ENCODE assay signal across 8 cellular contexts in the genomic region with DNA sequence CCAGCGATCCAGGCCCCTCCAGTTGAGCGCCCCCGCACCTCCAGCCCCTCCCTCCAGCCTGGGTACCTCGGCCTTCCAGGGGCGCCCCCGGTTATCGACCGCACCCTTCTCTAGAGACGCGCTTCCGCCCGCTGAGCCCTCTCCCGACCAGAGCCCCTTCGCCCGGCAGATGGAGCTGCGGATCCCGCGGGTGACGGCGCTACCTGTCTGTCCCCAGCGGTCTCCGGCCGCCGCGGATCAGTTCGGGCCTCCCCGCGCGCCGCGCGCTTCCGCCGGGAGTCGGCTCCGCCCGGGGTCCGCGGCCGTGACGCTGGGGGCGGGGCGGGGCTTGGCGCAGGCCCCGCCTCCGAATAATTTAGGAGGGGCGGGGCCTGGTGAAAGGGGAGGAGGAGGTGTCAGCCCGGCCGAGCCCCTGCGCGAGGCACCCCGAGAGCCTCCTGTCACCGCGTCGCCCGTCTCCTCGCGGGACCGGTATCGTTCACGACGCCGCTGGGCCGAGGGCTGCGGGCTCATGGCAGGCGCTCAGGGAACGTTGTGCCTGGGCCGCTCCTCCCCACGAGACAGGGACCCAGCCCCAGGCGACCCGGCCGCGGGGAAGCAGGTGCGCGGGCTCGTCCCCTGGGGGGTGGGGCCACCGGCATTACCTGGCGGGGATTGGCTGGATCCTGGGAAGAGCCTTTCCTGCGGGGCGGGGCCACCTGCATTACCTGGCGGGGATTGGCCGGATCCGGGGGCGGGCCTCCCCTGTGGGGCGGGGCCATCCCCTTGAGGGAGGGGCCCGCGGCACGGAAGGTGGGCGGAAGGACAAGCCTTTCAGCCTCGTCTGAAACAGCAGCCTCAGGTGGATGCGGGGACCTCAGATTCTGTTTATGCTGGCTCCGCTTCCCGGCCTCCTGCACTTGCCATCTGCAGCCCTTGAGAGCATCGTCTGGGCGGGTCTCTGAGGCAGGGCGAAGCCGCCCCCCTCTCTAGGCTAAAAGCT. TPM values are rescaled to one million over a fixed set of nuclear protein-coding genes. Genes with fewer than 3 reads are reported as not detected.
A peak's percentile ranks its signal among the peaks of the same experiment; 100 is the strongest.
DNase-seq lines count a peak whose midpoint lies in the region; ATAC-seq lines count a peak whose summit lies in the region.

A gene with protein sequence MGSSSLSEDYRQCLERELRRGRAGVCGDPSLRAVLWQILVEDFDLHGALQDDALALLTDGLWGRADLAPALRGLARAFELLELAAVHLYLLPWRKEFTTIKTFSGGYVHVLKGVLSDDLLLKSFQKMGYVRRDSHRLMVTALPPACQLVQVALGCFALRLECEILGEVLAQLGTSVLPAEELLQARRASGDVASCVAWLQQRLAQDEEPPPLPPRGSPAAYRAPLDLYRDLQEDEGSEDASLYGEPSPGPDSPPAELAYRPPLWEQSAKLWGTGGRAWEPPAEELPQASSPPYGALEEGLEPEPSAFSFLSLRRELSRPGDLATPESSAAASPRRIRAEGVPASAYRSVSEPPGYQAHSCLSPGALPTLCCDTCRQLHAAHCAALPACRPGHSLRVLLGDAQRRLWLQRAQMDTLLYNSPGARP (minus strand): TSS at position 281 of the 982 bp plus-strand sequence. CDS start 473 bp downstream, outside the sequence.

- no peaks in the 10 kb centered on the region for H3K27me3 ChIP-seq in Karpas-422 (ENCODE audit: low read length)

- no peaks in the 10 kb centered on the region for H3K27me3 Mint-ChIP-seq in activated T-helper 17 cell treated with anti-CD3 and anti-CD28 coated beads, Interleukin-2, amount 50 U/mL, for 72 hours
- no peaks in the 10 kb centered on the region for H3K27me3 Mint-ChIP-seq in natural killer cell treated with Interleukin-12 subunit alpha and Interleukin-12 subunit beta and Interleukin-15 and Interleukin-18, amount 100 ng/mL, for 72 hours

- H3K4me1 Mint-ChIP-seq in activated T-helper 17 cell treated with anti-CD3 and anti-CD28 coated beads, Interleukin-2, amount 50 U/mL, for 72 hours, result no peaks in the 10 kb centered on the region
- peaks cover 0 to 18% of the 10 kb centered on the region in 2 donors for H3K4me1 Mint-ChIP-seq in natural killer cell treated with Interleukin-12 subunit alpha and Interleukin-12 subunit beta and Interleukin-15 and Interleukin-18, amount 100 ng/mL, for 72 hours (ENCODE audit: low read depth in 2 of 2)

- no peaks in the 10 kb centered on the region for H3K36me3 ChIP-seq in Karpas-422 (ENCODE audit: insufficient read depth, low read length)

- no peaks in the 10 kb centered on the region for H3K9me3 Mint-ChIP-seq in activated T-helper 17 cell treated with anti-CD3 and anti-CD28 coated beads, Interleukin-2, amount 50 U/mL, for 72 hours
- no peaks in the 10 kb centered on the region for H3K9me3 Mint-ChIP-seq in natural killer cell treated with Interleukin-12 subunit alpha and Interleukin-12 subunit beta and Interleukin-15 and Interleukin-18, amount 100 ng/mL, for 72 hours

- H2AFZ ChIP-seq in Karpas-422 (ENCODE audit: low read length), result peak within 1 kb of the TSS; percentile 80

- H3K4me1 ChIP-seq in Karpas-422 (ENCODE audit: low read length), result peaks cover 26% of the 10 kb centered on the region

- H3K9ac ChIP-seq in Karpas-422 (ENCODE audit: low read length), result peak within 1 kb of the TSS; percentile 83

- H3K9me2 ChIP-seq in Karpas-422 (replicated peaks; ENCODE audit: insufficient read depth, low read length), result no peaks in the 10 kb centered on the region

- peak within 1 kb of the TSS; percentile 68 for H3K27ac ChIP-seq in Karpas-422 (ENCODE audit: low read length)

- H3K79me2 ChIP-seq in Karpas-422 (ENCODE audit: low read length), result no peaks in the 10 kb centered on the region

- H3K36me3 Mint-ChIP-seq in activated T-helper 17 cell treated with anti-CD3 and anti-CD28 coated beads, Interleukin-2, amount 50 U/mL, for 72 hours (ENCODE audit: low read depth), result peaks cover 15% of the 10 kb centered on the region
- H3K36me3 Mint-ChIP-seq in natural killer cell treated with Interleukin-12 subunit alpha and Interleukin-12 subunit beta and Interleukin-15 and Interleukin-18, amount 100 ng/mL, for 72 hours, result no peaks in the 10 kb centered on the region

- peak within 1 kb of the TSS; percentile 65 for H3K27ac Mint-ChIP-seq in activated T-helper 17 cell treated with anti-CD3 and anti-CD28 coated beads, Interleukin-2, amount 50 U/mL, for 72 hours
- H3K27ac Mint-ChIP-seq in natural killer cell treated with Interleukin-12 subunit alpha and Interleukin-12 subunit beta and Interleukin-15 and Interleukin-18, amount 100 ng/mL, for 72 hours, result no peak within 1 kb of the TSS

- H3K9me3 ChIP-seq in Karpas-422 (ENCODE audit: low read length), result no peaks in the 10 kb centered on the region

- peak within 1 kb of the TSS; percentile 96 for H3K4me2 ChIP-seq in Karpas-422 (ENCODE audit: low read depth, low read length, poor library complexity, severe bottlenecking)

- H3K4me3 ChIP-seq in Karpas-422 (ENCODE audit: low read length), result peak within 1 kb of the TSS; percentile 75

- peak; percentile 55 for ATAC-seq in GM21786 (IDR thresholded peaks at IDR 0.05; ENCODE audit: unreplicated experiment)
- ATAC-seq in activated T-helper 17 cell treated with anti-CD3 and anti-CD28 coated beads, Interleukin-2, amount 50 U/mL, for 72 hours (replicated peaks), result peak; percentile 82
- ATAC-seq in natural killer cell treated with Interleukin-12 subunit alpha and Interleukin-12 subunit beta and Interleukin-15 and Interleukin-18, amount 100 ng/mL, for 72 hours, result peak; percentile 91
- ATAC-seq in stimulated activated naive CD8-positive, alpha-beta T cell treated with anti-CD3 and anti-CD28 coated beads, Interleukin-15, Interleukin-2, amounts not matched to agents 100 U/mL and 50 U/mL, for 24 hours, result peak; percentile 74

- peak within 1 kb of the TSS; percentile 60 for H3K4me3 Mint-ChIP-seq in activated T-helper 17 cell treated with anti-CD3 and anti-CD28 coated beads, Interleukin-2, amount 50 U/mL, for 72 hours
- H3K4me3 Mint-ChIP-seq in natural killer cell treated with Interleukin-12 subunit alpha and Interleukin-12 subunit beta and Interleukin-15 and Interleukin-18, amount 100 ng/mL, for 72 hours, result peak within 1 kb of the TSS; percentile 63

- peaks cover 6% of the 10 kb centered on the region; the same call in 1 of the 2 replicates for H4K20me1 ChIP-seq in Karpas-422 (ENCODE audit: insufficient read depth, low read depth, low read length)

- DNase-seq in EL (peak; percentile 90), Karpas-422 (peak; percentile 99), RKO (ENCODE audit: low spot score) (peak; percentile 88), fibroblast of peridontal ligament (ENCODE audit: extremely low read depth) (peak; percentile 49)
- peak; percentile 97 for DNase-seq in natural killer cell treated with Interleukin-12 subunit alpha and Interleukin-12 subunit beta and Interleukin-15 and Interleukin-18, amount 100 ng/mL, for 72 hours (ENCODE audit: low spot score)
- peak; percentile 98 for DNase-seq in stimulated activated naive CD8-positive, alpha-beta T cell treated with anti-CD3 and anti-CD28 coated beads, Interleukin-15, Interleukin-2, amounts not matched to agents 100 U/mL and 50 U/mL, for 24 hours

RNA-seq across cellular contexts. Expression of the gene that starts here (rescaled TPM):
- 4.7 and 14.8 TPM in 2 replicates for total RNA-seq in Karpas-422 (2014; rRNA removed; shearing (Covaris generic); ENCODE audit: low replicate concordance)
- 1 to 10 TPM; 4.4 to 5.0 TPM for total RNA-seq in activated T-helper 17 cell treated with anti-CD3 and anti-CD28 coated beads, Interleukin-2, amount 50 U/mL, for 72 hours
- total RNA-seq in natural killer cell treated with Interleukin-12 subunit alpha and Interleukin-12 subunit beta and Interleukin-15 and Interleukin-18, amount 100 ng/mL, for 72 hours, result 1 to 10 TPM; 6.8 to 8.4 TPM

Comparison
In these comparisons a context has a peak if more than half of its experiments do, and no peak if none do; other contexts are left out.
1. Peak in every context shown above with its lines: DNase-seq, ATAC-seq, H3K4me3 ChIP-seq and H3K27ac ChIP-seq.
2. DNase-seq: peak in every context shown above with its lines; median percentile 99 in Karpas-422; 98 in stimulated activated naive CD8-positive, alpha-beta T cell treated with anti-CD3 and anti-CD28 coated beads, Interleukin-15, Interleukin-2, amounts not matched to agents 100 U/mL and 50 U/mL, for 24 hours; 97 in natural killer cell treated with Interleukin-12 subunit alpha and Interleukin-12 subunit beta and Interleukin-15 and Interleukin-18, amount 100 ng/mL, for 72 hours; 90 in EL; 88 in RKO; 49 in fibroblast of peridontal ligament.